In the genomic region with DNA sequence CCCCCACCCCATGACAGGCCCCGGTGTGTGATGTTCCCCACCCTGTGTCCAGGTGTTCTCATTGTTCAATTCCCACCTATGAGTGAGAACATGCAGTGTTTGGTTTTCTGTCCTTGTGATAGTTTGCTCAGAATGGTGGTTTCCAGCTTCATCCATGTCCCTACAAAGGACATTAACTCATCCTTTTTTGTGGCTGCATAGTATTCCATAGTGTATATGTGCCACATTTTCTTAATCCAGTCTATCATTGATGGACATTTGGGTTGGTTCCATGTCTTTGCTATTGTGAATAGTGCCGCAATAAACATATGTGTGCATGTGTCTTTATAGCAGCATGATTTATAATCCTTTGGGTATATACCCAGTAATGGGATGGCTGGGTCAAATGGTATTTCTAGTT, we compare ENCODE assay signal across 2 cellular contexts. TPM values are rescaled to one million over a fixed set of nuclear protein-coding genes. Genes with fewer than 3 reads are reported as not detected.
"Had no signal": no experiment of that assay in that cellular context is flagged by ENCODE, and none has a peak within 500 bp of the region (broad histone marks: within the 10 kb centered on the region; RNA-seq: fewer than 3 reads in every experiment).

No MANE protein-coding gene starts in this region.

RNA-seq across cellular contexts. Expression of gene ANKRD55, which starts 59.7 kb away (rescaled TPM):
- total RNA-seq: G401, GM12878 had no signal
